ENCODE assay signal across 34 cellular contexts in the genomic region with DNA sequence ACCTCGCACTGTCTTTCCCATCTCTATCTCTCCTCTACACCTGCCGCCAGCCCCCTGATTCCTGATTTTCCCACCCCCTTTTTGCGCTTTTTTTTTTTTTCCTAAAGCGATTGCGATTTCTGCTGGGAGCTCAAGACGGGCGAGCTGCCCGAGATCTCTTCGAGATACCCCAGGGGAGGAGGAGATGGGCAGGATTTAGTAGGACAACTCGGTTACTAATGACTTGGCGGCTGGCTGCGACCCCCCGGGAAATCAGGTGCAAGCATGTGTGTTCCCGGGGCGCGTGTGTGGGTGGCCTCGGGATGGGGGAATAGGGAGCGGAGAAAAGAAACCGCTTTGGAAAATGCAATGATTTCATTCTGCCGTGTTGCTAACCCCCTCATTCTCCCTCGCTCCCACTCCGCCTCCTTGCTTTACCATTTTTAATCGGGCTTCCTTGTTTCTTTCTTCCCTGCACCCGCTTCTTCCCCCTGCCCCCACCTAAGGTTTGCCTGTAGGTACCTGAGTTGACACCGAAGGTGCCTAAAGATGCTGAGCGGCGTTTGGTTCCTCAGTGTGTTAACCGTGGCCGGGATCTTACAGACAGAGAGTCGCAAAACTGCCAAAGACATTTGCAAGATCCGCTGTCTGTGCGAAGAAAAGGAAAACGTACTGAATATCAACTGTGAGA. TPM values are rescaled to one million over a fixed set of nuclear protein-coding genes. Genes with fewer than 3 reads are reported as not detected.
DNase-seq lines count a peak whose midpoint lies in the region; ATAC-seq and TF ChIP-seq lines count a peak whose summit lies in the region.
"Had no signal": no experiment of that assay in that cellular context is flagged by ENCODE, and none has a peak within 500 bp of the region (broad histone marks: within the 10 kb centered on the region; RNA-seq: fewer than 3 reads in every experiment).

No MANE protein-coding gene starts in this region.

- H3K4me2 ChIP-seq in GM23338: peak overlapping the region; percentile 79

- H3K9me3 Mint-ChIP-seq in GM23338 (peaks cover 11% of the 10 kb centered on the region), progenitor cell of endocrine pancreas (ENCODE audit: low read depth) (peaks cover 4% of the 10 kb centered on the region)
- H3K9me3 Mint-ChIP-seq: activated CD4-positive, alpha-beta T cell treated with anti-CD3 and anti-CD28 coated beads, Interleukin-2, amount 10 ng/mL, durations not matched to agents 24 days and 14 days; activated naive CD4-positive, alpha-beta T cell treated with anti-CD3 and anti-CD28 coated beads, Interleukin-2, amount 50 U/mL, for 72 hours; CD4-positive, alpha-beta T cell; stimulated activated naive CD8-positive, alpha-beta T cell treated with anti-CD3 and anti-CD28 coated beads, Interleukin-15, Interleukin-2, amounts not matched to agents 100 ng/mL and 50 ng/mL, for 24 hours had no signal

- H3K9me2 ChIP-seq in GM23338 (ENCODE audit: insufficient read depth): no peaks in the 10 kb centered on the region

- DNase-seq in GM23338 (ENCODE audit: low spot score): peak; percentile 8
- peak in 22 of 61 donors; percentile 1 to 43 (median 14) for DNase-seq in caudate nucleus (lab: John Stamatoyannopoulos, UW)
- peak; percentile 3 for DNase-seq in inferior parietal cortex (ENCODE audit: extremely low spot score)
- DNase-seq in progenitor cell of endocrine pancreas (ENCODE audit: low spot score, unreplicated experiment): no peak
- DNase-seq in stimulated activated CD4-positive, alpha-beta T cell treated with anti-CD3 and anti-CD28 coated beads, Interleukin-4, amount 100 ng/mL, for 1 hour: no peak
- no peak for DNase-seq in HT-29 (ENCODE audit: low spot score)
- no peak for DNase-seq in NCI-H1930 (lab: John Stamatoyannopoulos, UW)
- DNase-seq: activated CD4-positive, alpha-beta T cell treated with anti-CD3 and anti-CD28 coated beads, Interleukin-2, amount 10 ng/mL, durations not matched to agents 24 days and 14 days; activated effector memory CD4-positive, alpha-beta T cell treated with Interleukin-2 at 50 U/mL for 16 hours; activated T-cell treated with anti-CD3 and anti-CD28 coated beads, Interleukin-2, amount 50 U/mL, for 1 hour; CD4-positive, alpha-beta T cell; cortex of kidney; effector memory CD8-positive, alpha-beta T cell; mucosa of descending colon; natural killer cell; NCI-H1092 treated with DMSO at 0.1 percent for 48 hours; NCI-H1694 treated with DMSO at 0.1 percent for 48 hours; NCI-H524 treated with DMSO at 0.1 percent for 48 hours; NK-92 treated with Interleukin-12 subunit alpha and Interleukin-12 subunit beta, amount 100 ng/mL, for 24 hours; PC-3; stimulated activated CD4-positive, alpha-beta T cell treated with anti-CD3 and anti-CD28 coated beads, Interleukin-1b, Interleukin-23, amount 100 ng/mL, for 48 hours; stimulated activated CD8-positive, alpha-beta memory T cell treated with anti-CD3 and anti-CD28 coated beads, Interleukin-4, amount 100 ng/mL, for 48 hours; T-cell had no signal

- TF ChIP-seq CTCF in GM23338 (conservative IDR thresholded peaks at IDR 0.05; ENCODE audit: low read depth in 2 of 2) (no peak), progenitor cell of endocrine pancreas (IDR thresholded peaks at IDR 0.05; ENCODE audit: unreplicated experiment) (no peak)

- no peaks in the 10 kb centered on the region for H3K79me2 ChIP-seq in GM23338 (replicated peaks; ENCODE audit: insufficient read depth)
- H3K79me2 ChIP-seq: parathyroid adenoma had no signal

- peak overlapping the region; percentile 59 for H3K4me3 ChIP-seq in GM23338
- H3K4me3 ChIP-seq: K562, lung, mucosa of descending colon had no signal

- no peaks in the 10 kb centered on the region for H4K20me1 ChIP-seq in GM23338 (replicated peaks; ENCODE audit: insufficient read depth)

- peaks cover 75% of the 10 kb centered on the region for H3K27me3 ChIP-seq in GM23338 (ENCODE audit: insufficient read depth)

- H3K4me1 ChIP-seq in GM23338 (ENCODE audit: insufficient read depth): peaks cover 4% of the 10 kb centered on the region; the same call in 1 of the 2 replicates
- H3K4me1 ChIP-seq: parathyroid adenoma had no signal

- H3K27ac Mint-ChIP-seq in GM23338 (no peak overlapping the region), progenitor cell of endocrine pancreas (peak overlapping the region; percentile 20)
- H3K27ac Mint-ChIP-seq: activated CD4-positive, alpha-beta T cell treated with anti-CD3 and anti-CD28 coated beads, Interleukin-2, amount 10 ng/mL, durations not matched to agents 24 days and 14 days; CD4-positive, alpha-beta T cell; effector memory CD8-positive, alpha-beta T cell; natural killer cell; stimulated activated naive CD8-positive, alpha-beta T cell treated with anti-CD3 and anti-CD28 coated beads, Interleukin-15, Interleukin-2, amounts not matched to agents 100 ng/mL and 50 ng/mL, for 24 hours; T-cell; WTC11 had no signal

- H3K27me3 Mint-ChIP-seq in GM23338 (ENCODE audit: insufficient read depth, low read depth, poor library complexity): peaks cover 57% of the 10 kb centered on the region
- peaks cover 45% of the 10 kb centered on the region for H3K27me3 Mint-ChIP-seq in progenitor cell of endocrine pancreas

- ATAC-seq in GM23338 (no peak), HG03378 (IDR thresholded peaks at IDR 0.05; ENCODE audit: unreplicated experiment) (no peak)
- ATAC-seq: activated naive CD4-positive, alpha-beta T cell treated with anti-CD3 and anti-CD28 coated beads, Interleukin-2, amount 50 U/mL, for 72 hours; effector memory CD8-positive, alpha-beta T cell; K562; mucosa of descending colon; natural killer cell; PC-3; T-cell; WTC11 had no signal

- H3K4me1 Mint-ChIP-seq in GM23338 (peaks cover 5% of the 10 kb centered on the region; the same call in 1 of the 3 replicates), progenitor cell of endocrine pancreas (ENCODE audit: low read depth) (peaks cover 4% of the 10 kb centered on the region)
- H3K4me1 Mint-ChIP-seq: activated CD4-positive, alpha-beta T cell treated with anti-CD3 and anti-CD28 coated beads, Interleukin-2, amount 10 ng/mL, durations not matched to agents 24 days and 14 days; natural killer cell; WTC11 had no signal

- no peaks in the 10 kb centered on the region for H3F3A ChIP-seq in GM23338 (replicated peaks; ENCODE audit: low read depth)

- H3K27ac ChIP-seq in GM23338 (ENCODE audit: low read depth) (no peak overlapping the region), caudate nucleus (ENCODE audit: low read depth, low read length) (peak overlapping the region; percentile 67)
- H3K27ac ChIP-seq: parathyroid adenoma had no signal

- H3K36me3 Mint-ChIP-seq in GM23338 (ENCODE audit: low read depth) (peaks cover 3% of the 10 kb centered on the region; the same call in 1 of the 3 replicates), progenitor cell of endocrine pancreas (ENCODE audit: insufficient read depth) (peaks cover 13% of the 10 kb centered on the region)
- H3K36me3 Mint-ChIP-seq: T-cell had no signal

- peak overlapping the region; percentile 74 for H3K4me3 Mint-ChIP-seq in GM23338
- H3K4me3 Mint-ChIP-seq in progenitor cell of endocrine pancreas (ENCODE audit: low read depth): peak overlapping the region; percentile 75
- H3K4me3 Mint-ChIP-seq: activated CD4-positive, alpha-beta T cell treated with anti-CD3 and anti-CD28 coated beads, Interleukin-2, amount 10 ng/mL, durations not matched to agents 24 days and 14 days; CD4-positive, alpha-beta T cell; effector memory CD8-positive, alpha-beta T cell; natural killer cell; stimulated activated naive CD8-positive, alpha-beta T cell treated with anti-CD3 and anti-CD28 coated beads, Interleukin-15, Interleukin-2, amounts not matched to agents 100 ng/mL and 50 ng/mL, for 24 hours; T-cell; WTC11 had no signal

- no peaks in the 10 kb centered on the region for H3K36me3 ChIP-seq in GM23338 (ENCODE audit: insufficient read depth)
- H3K36me3 ChIP-seq: tibial nerve had no signal

- no peak overlapping the region for H2AFZ ChIP-seq in GM23338
- H2AFZ ChIP-seq: parathyroid adenoma had no signal

RNA-seq across cellular contexts. Expression of a gene that starts 4.4 kb away (rescaled TPM):
- 0.04 and 0.10 TPM in 2 replicates for total RNA-seq in GM23338 (2014; rRNA removed; shearing (Covaris generic))
- 0.10 and 0.24 TPM in 2 replicates for polyA plus RNA-seq in GM23338 (2016; fragmentation: Nextera tagmentation; extraction: Ambion mirVana)
- 11.6 and 16.0 TPM in 2 replicates for total RNA-seq in progenitor cell of endocrine pancreas
- total RNA-seq in HT-29 (2014; rRNA removed; shearing (Covaris generic)): not detected in 2 replicates
- total RNA-seq: A673; activated CD4-positive, alpha-beta T cell treated with anti-CD3 and anti-CD28 coated beads, Interleukin-2, amount 10 ng/mL, durations not matched to agents 24 days and 14 days; activated naive CD4-positive, alpha-beta T cell treated with anti-CD3 and anti-CD28 coated beads, Interleukin-2, amount 50 U/mL, for 72 hours; CD4-positive, alpha-beta T cell; fibroblast of villous mesenchyme; K562; MCF 10A; natural killer cell; T-cell; WTC11 had no signal
- polyA plus RNA-seq: K562 had no signal

Comparison
In these comparisons a context has a peak if more than half of its experiments do, and no peak if none do; other contexts are left out.
1. DNase-seq: peak in GM23338 (single experiment) and inferior parietal cortex (single experiment); none in progenitor cell of endocrine pancreas (single experiment), stimulated activated CD4-positive, alpha-beta T cell treated with anti-CD3 and anti-CD28 coated beads, Interleukin-4, amount 100 ng/mL, for 1 hour (single experiment), HT-29 (single experiment) and NCI-H1930 (0 of 2).
2. RNA of a gene that starts 4.4 kb away (total RNA-seq): 11.6 to 16.0 TPM in progenitor cell of endocrine pancreas; 0.04 to 0.10 TPM in GM23338 and not detected in HT-29; every median in the first group is over 10 times any median in the second.